In genomic region chr1:175536921-175537320, GRCh38 we compare ENCODE assay signal across 11 cellular contexts.
A peak's percentile ranks its signal among the peaks of the same experiment; 100 is the strongest.
DNase-seq lines count a peak whose midpoint lies in the region.
"Had no signal": no experiment of that assay in that cellular context is flagged by ENCODE, and none has a peak within 500 bp of the region (broad histone marks: within the 10 kb centered on the region; RNA-seq: fewer than 3 reads in every experiment).

No MANE protein-coding gene starts in this region.

- DNase-seq in NCI-H82 (lab: John Stamatoyannopoulos, UW) (peak; percentile 41), NCI-H82 treated with DMSO at 0.1 percent for 48 hours (lab: John Stamatoyannopoulos, UW; ENCODE audit: unreplicated experiment) (no peak), ELF-1 (ENCODE audit: low read depth, low spot score) (peak; percentile 37), NCI-H69 (lab: John Stamatoyannopoulos, UW) (peak; percentile 36), COLO829 (ENCODE audit: low spot score) (no peak), NCI-H774 (lab: John Stamatoyannopoulos, UW) (no peak), activated gamma-delta T cell treated with Interleukin-2 at 50 U/mL for 16 hours (no peak)
- DNase-seq: AML-193; CD4-positive, alpha-beta T cell; DMS79; KBM-7 had no signal

Comparison
In these comparisons a context has a peak if more than half of its experiments do, and no peak if none do; other contexts are left out.
1. DNase-seq: peak in NCI-H82 (single experiment), ELF-1 (single experiment) and NCI-H69 (single experiment); none in NCI-H82 treated with DMSO at 0.1 percent for 48 hours (single experiment), COLO829 (single experiment), NCI-H774 (single experiment) and activated gamma-delta T cell treated with Interleukin-2 at 50 U/mL for 16 hours (single experiment).